ENCODE assay signal across 27 cellular contexts in the genomic region with DNA sequence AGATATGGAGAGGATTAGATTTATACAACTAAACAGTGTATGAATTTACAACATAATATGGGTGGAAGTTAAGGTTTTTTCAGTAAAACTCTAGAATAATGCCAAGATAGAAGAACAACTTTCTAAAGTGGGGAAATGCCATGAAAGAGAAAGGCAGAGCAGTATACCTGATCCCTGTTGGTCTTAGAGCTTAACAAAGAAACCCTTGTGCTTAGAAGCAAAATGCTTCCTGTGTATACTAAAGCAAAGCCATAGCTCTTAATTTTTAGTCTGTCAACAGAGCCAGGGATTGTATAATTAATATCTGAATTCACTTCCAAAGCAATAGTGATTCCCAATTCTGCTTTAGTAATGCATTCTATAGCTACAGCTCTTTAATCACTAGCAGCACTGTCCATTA.
"Had no signal": no experiment of that assay in that cellular context is flagged by ENCODE, and none has a peak within 500 bp of the region (broad histone marks: within the 10 kb centered on the region; RNA-seq: fewer than 3 reads in every experiment).

No MANE protein-coding gene starts in this region.

- H3K4me3 ChIP-seq: coronary artery, esophagus squamous epithelium, heart right ventricle, left lung, neural progenitor cell, prostate gland, right atrium auricular region, sigmoid colon, spleen, vagina had no signal

- FAIRE-seq: endometrium, islet of Langerhans had no signal

- H3K4me2 ChIP-seq: neural progenitor cell had no signal

- H3K27ac ChIP-seq: coronary artery, heart right ventricle, left lung, neural progenitor cell, parathyroid adenoma, prostate gland, right atrium auricular region, sigmoid colon, spleen, vagina had no signal

- H2AFZ ChIP-seq: neural progenitor cell, parathyroid adenoma had no signal

- H3K4me1 ChIP-seq: left lung, parathyroid adenoma, prostate gland, right atrium auricular region, spleen had no signal

- H3K9me3 ChIP-seq: esophagus squamous epithelium, heart right ventricle, left lung, prostate gland, right atrium auricular region, sigmoid colon, spleen, vagina had no signal

- DNase-seq: dermis blood vessel endothelial cell; effector memory CD4-positive, alpha-beta T cell; erythroblast; esophagus squamous epithelium; foreskin melanocyte; glutamatergic neuron; heart right ventricle; hippocampal formation; left cardiac atrium; left lung; mesendoderm; midbrain; naive thymus-derived CD4-positive, alpha-beta T cell; sigmoid colon; spleen; stimulated activated CD4-positive, alpha-beta T cell treated with anti-CD3 and anti-CD28 coated beads, Interleukin-15, amount 100 ng/mL, for 24 hours; stimulated activated CD4-positive, alpha-beta T cell treated with anti-CD3 and anti-CD28 coated beads, Interleukin-2, amount 100 ng/mL, for 48 hours; stimulated activated naive B cell treated with anti-CD40 and anti-IgM and Interleukin-4, amounts not matched to agents 10 μg/mL and 1 μg/mL and 100 μg/mL, for 72 hours; trophoblast cell had no signal

- ATAC-seq: heart right ventricle; left cardiac atrium; left lung; naive thymus-derived CD4-positive, alpha-beta T cell; stimulated activated naive B cell treated with anti-CD40 and anti-IgM and Interleukin-4, amounts not matched to agents 10 μg/mL and 1 μg/mL and 100 μg/mL, for 72 hours had no signal

- H3K9ac ChIP-seq: neural progenitor cell, parathyroid adenoma had no signal

- H3K36me3 ChIP-seq: left lung, neural progenitor cell, prostate gland, right atrium auricular region, sigmoid colon, vagina had no signal

- H3K27me3 ChIP-seq: esophagus squamous epithelium, heart right ventricle, left lung, neural progenitor cell, right atrium auricular region, sigmoid colon, spleen, vagina had no signal
